In the genomic region with DNA sequence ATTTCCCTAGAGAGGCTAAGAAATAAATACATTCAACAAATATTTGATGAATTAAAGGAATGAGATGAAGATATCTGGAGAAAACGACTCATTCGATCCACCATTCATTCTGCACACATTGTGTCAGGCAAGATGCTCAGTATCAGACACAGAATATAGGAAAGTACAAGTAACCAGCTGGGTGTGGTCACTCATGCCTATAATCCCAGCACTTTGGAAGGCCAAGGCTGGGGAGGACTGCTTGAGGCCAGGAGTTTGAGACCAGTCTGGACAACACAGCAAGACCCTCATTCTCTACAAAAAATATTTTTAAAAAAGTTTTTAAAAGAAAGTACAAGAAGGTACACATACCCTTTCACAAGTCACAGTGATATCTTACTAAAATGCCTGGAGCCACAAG, we compare ENCODE assay signal across 20 cellular contexts. TPM values are rescaled to one million over a fixed set of nuclear protein-coding genes. Genes with fewer than 3 reads are reported as not detected.
A peak's percentile ranks its signal among the peaks of the same experiment; 100 is the strongest.
DNase-seq lines count a peak whose midpoint lies in the region; ATAC-seq, FAIRE-seq and TF ChIP-seq lines count a peak whose summit lies in the region.
"Had no signal": no experiment of that assay in that cellular context is flagged by ENCODE, and none has a peak within 500 bp of the region (broad histone marks: within the 10 kb centered on the region; RNA-seq: fewer than 3 reads in every experiment).

No MANE protein-coding gene starts in this region.

- H3K4me1 ChIP-seq in neutrophil (ENCODE audit: control insufficient read depth in 1 of 2, insufficient read depth in 1 of 2, low read depth in 1 of 2, low read length in 1 of 2) (no peaks in the 10 kb centered on the region), neural progenitor cell (no peaks in the 10 kb centered on the region)
- H3K4me1 ChIP-seq: gastrocnemius medialis had no signal

- ATAC-seq in activated T-cell treated with anti-CD3 and anti-CD28 coated beads, Interleukin-2, amount 50 U/mL, for 72 hours (replicated peaks in 1 of 2) = no peak
- ATAC-seq in activated T-helper 17 cell treated with anti-CD3 and anti-CD28 coated beads, Interleukin-2, amount 50 U/mL, for 72 hours (replicated peaks) = no peak
- ATAC-seq: gastrocnemius medialis; stimulated activated memory B cell treated with anti-CD40 and anti-IgM and Interleukin-4, amounts not matched to agents 10 μg/mL and 1 μg/mL and 100 μg/mL, for 72 hours had no signal

- no peaks in the 10 kb centered on the region for H3K9me3 Mint-ChIP-seq in activated T-cell treated with anti-CD3 and anti-CD28 coated beads, Interleukin-2, amount 50 U/mL, for 72 hours
- no peaks in the 10 kb centered on the region for H3K9me3 Mint-ChIP-seq in activated T-helper 17 cell treated with anti-CD3 and anti-CD28 coated beads, Interleukin-2, amount 50 U/mL, for 72 hours
- no peaks in the 10 kb centered on the region for H3K9me3 Mint-ChIP-seq in neural progenitor cell
- H3K9me3 Mint-ChIP-seq: endodermal cell; nephron progenitor cell; stimulated activated memory B cell treated with anti-CD40 and anti-IgM and Interleukin-4, amounts not matched to agents 10 μg/mL and 1 μg/mL and 100 μg/mL, for 72 hours had no signal

- H3K79me2 ChIP-seq in neural progenitor cell (ENCODE audit: low read depth) = no peaks in the 10 kb centered on the region

- H3K9me3 ChIP-seq in neutrophil = no peaks in the 10 kb centered on the region
- H3K9me3 ChIP-seq in neural progenitor cell (ENCODE audit: low read depth) = no peaks in the 10 kb centered on the region
- H3K9me3 ChIP-seq: esophagus squamous epithelium, gastrocnemius medialis, thoracic aorta had no signal

- H3K27me3 ChIP-seq in neutrophil = no peaks in the 10 kb centered on the region
- no peaks in the 10 kb centered on the region for H3K27me3 ChIP-seq in neural progenitor cell
- H3K27me3 ChIP-seq: esophagus squamous epithelium, gastrocnemius medialis had no signal

- TF ChIP-seq POLR2A in GM12891 (IDR thresholded peaks at IDR 0.05; ENCODE audit: low read depth, low read length) = no peak

- no peak overlapping the region for H3K4me3 ChIP-seq in neutrophil (ENCODE audit: low read depth in 1 of 2, low read length in 1 of 2)
- no peak overlapping the region for H3K4me3 ChIP-seq in neural progenitor cell
- H3K4me3 ChIP-seq: coronary artery, esophagus squamous epithelium, gastrocnemius medialis, thoracic aorta had no signal

- no peak for DNase-seq in activated T-cell treated with anti-CD3 and anti-CD28 coated beads, Interleukin-2, amount 50 U/mL, for 72 hours
- DNase-seq in activated T-cell treated with anti-CD3 and anti-CD28 coated beads, Interleukin-2, amount 50 U/mL, for 48 hours = no peak
- peak; percentile 21 for DNase-seq in EL
- no peak for DNase-seq in neural progenitor cell (ENCODE audit: low spot score)
- no peak for DNase-seq in retina
- no peak for DNase-seq in GM12891 (ENCODE audit: insufficient read length, low spot score)
- DNase-seq: activated CD4-positive, alpha-beta T cell treated with anti-CD3 and anti-CD28 coated beads, Interleukin-2, amount 50 U/mL, for 48 hours; amniotic stem cell; endodermal cell; esophagus squamous epithelium; gastrocnemius medialis; HCEC 1CT; hippocampal formation; KBM-7; nephron progenitor cell had no signal

- no peak overlapping the region for H3K9ac ChIP-seq in neural progenitor cell

- no peak overlapping the region for H2AFZ ChIP-seq in neural progenitor cell (replicated peaks)

- H3F3A ChIP-seq in neural progenitor cell (ENCODE audit: low read depth) = peaks cover 86% of the 10 kb centered on the region

- H3K27ac Mint-ChIP-seq in activated T-cell treated with anti-CD3 and anti-CD28 coated beads, Interleukin-2, amount 50 U/mL, for 72 hours = peak overlapping the region; percentile 88
- H3K27ac Mint-ChIP-seq in activated T-helper 17 cell treated with anti-CD3 and anti-CD28 coated beads, Interleukin-2, amount 50 U/mL, for 72 hours = peak overlapping the region; percentile 41
- no peak overlapping the region for H3K27ac Mint-ChIP-seq in neural progenitor cell
- H3K27ac Mint-ChIP-seq: endodermal cell; nephron progenitor cell; stimulated activated memory B cell treated with anti-CD40 and anti-IgM and Interleukin-4, amounts not matched to agents 10 μg/mL and 1 μg/mL and 100 μg/mL, for 72 hours had no signal

- peaks cover 8 to 22% of the 10 kb centered on the region in 2 donors for H3K36me3 Mint-ChIP-seq in activated T-cell treated with anti-CD3 and anti-CD28 coated beads, Interleukin-2, amount 50 U/mL, for 72 hours (ENCODE audit: insufficient read depth in 2 of 2)
- H3K36me3 Mint-ChIP-seq in activated T-helper 17 cell treated with anti-CD3 and anti-CD28 coated beads, Interleukin-2, amount 50 U/mL, for 72 hours (ENCODE audit: low read depth) = peaks cover 80% of the 10 kb centered on the region
- peaks cover 16% of the 10 kb centered on the region for H3K36me3 Mint-ChIP-seq in neural progenitor cell

- no peaks in the 10 kb centered on the region for H4K20me1 ChIP-seq in neural progenitor cell (ENCODE audit: low read depth)

- H3K4me1 Mint-ChIP-seq in activated T-cell treated with anti-CD3 and anti-CD28 coated beads, Interleukin-2, amount 50 U/mL, for 72 hours (ENCODE audit: low read depth) = peaks cover 23% of the 10 kb centered on the region
- peaks cover 8% of the 10 kb centered on the region for H3K4me1 Mint-ChIP-seq in activated T-helper 17 cell treated with anti-CD3 and anti-CD28 coated beads, Interleukin-2, amount 50 U/mL, for 72 hours
- no peaks in the 10 kb centered on the region for H3K4me1 Mint-ChIP-seq in neural progenitor cell
- H3K4me1 Mint-ChIP-seq: endodermal cell; stimulated activated memory B cell treated with anti-CD40 and anti-IgM and Interleukin-4, amounts not matched to agents 10 μg/mL and 1 μg/mL and 100 μg/mL, for 72 hours had no signal

- no peak for FAIRE-seq in GM12891 (lab: Jason Lieb, UNC)

- no peaks in the 10 kb centered on the region for H3K27me3 Mint-ChIP-seq in activated T-cell treated with anti-CD3 and anti-CD28 coated beads, Interleukin-2, amount 50 U/mL, for 72 hours (ENCODE audit: low read depth)
- H3K27me3 Mint-ChIP-seq in activated T-helper 17 cell treated with anti-CD3 and anti-CD28 coated beads, Interleukin-2, amount 50 U/mL, for 72 hours = no peaks in the 10 kb centered on the region
- no peaks in the 10 kb centered on the region for H3K27me3 Mint-ChIP-seq in neural progenitor cell (ENCODE audit: insufficient read depth, low read depth)
- H3K27me3 Mint-ChIP-seq: stimulated activated memory B cell treated with anti-CD40 and anti-IgM and Interleukin-4, amounts not matched to agents 10 μg/mL and 1 μg/mL and 100 μg/mL, for 72 hours had no signal

- no peak overlapping the region for H3K4me2 ChIP-seq in neural progenitor cell

- no peak overlapping the region for H3K4me3 Mint-ChIP-seq in activated T-cell treated with anti-CD3 and anti-CD28 coated beads, Interleukin-2, amount 50 U/mL, for 72 hours
- no peak overlapping the region for H3K4me3 Mint-ChIP-seq in activated T-helper 17 cell treated with anti-CD3 and anti-CD28 coated beads, Interleukin-2, amount 50 U/mL, for 72 hours
- no peak overlapping the region for H3K4me3 Mint-ChIP-seq in neural progenitor cell
- H3K4me3 Mint-ChIP-seq: endodermal cell; nephron progenitor cell; stimulated activated memory B cell treated with anti-CD40 and anti-IgM and Interleukin-4, amounts not matched to agents 10 μg/mL and 1 μg/mL and 100 μg/mL, for 72 hours had no signal

- H3K36me3 ChIP-seq in neutrophil = peaks cover 86% of the 10 kb centered on the region
- H3K36me3 ChIP-seq in neural progenitor cell = peaks cover 11% of the 10 kb centered on the region

- TF ChIP-seq CTCF in neutrophil (IDR thresholded peaks at IDR 0.05) (no peak), neural progenitor cell (IDR thresholded peaks at IDR 0.05) (no peak)

- peak overlapping the region; percentile 2 for H3K27ac ChIP-seq in neutrophil
- no peak overlapping the region for H3K27ac ChIP-seq in neural progenitor cell
- H3K27ac ChIP-seq: coronary artery, esophagus squamous epithelium, gastrocnemius medialis, thoracic aorta had no signal

TF ChIP-seq in GM12891, 5 proteins besides CTCF, POLR2A, EP300 and RAD21:
- no peak for TF ChIP-seq POU2F2 (IDR thresholded peaks at IDR 0.05; ENCODE audit: low read depth, low read length)

RNA-seq across cellular contexts. Expression of gene CRLF3, which starts 42.3 kb away (rescaled TPM):
- total RNA-seq in activated T-cell treated with anti-CD3 and anti-CD28 coated beads, Interleukin-2, amount 50 U/mL, for 72 hours = 10 to 100 TPM; 51.7 to 60.7 TPM
- total RNA-seq in activated T-helper 17 cell treated with anti-CD3 and anti-CD28 coated beads, Interleukin-2, amount 50 U/mL, for 72 hours = 10 to 100 TPM; 42.9 to 55.4 TPM
- 27.0 and 43.8 TPM in 2 replicates for total RNA-seq in neural progenitor cell (ENCODE audit: low replicate concordance)
- 11.6 TPM for polyA plus RNA-seq in GM12891 (2012; ENCODE audit: low read depth, missing spikeins)

RNA-seq across cellular contexts. Expression of gene ATAD5, which starts 49.6 kb away (rescaled TPM):
- total RNA-seq in activated T-cell treated with anti-CD3 and anti-CD28 coated beads, Interleukin-2, amount 50 U/mL, for 72 hours = 10 to 100 TPM; 34.4 to 35.7 TPM
- total RNA-seq in activated T-helper 17 cell treated with anti-CD3 and anti-CD28 coated beads, Interleukin-2, amount 50 U/mL, for 72 hours = 10 to 100 TPM; 35.8 to 38.6 TPM
- total RNA-seq in neural progenitor cell (ENCODE audit: low replicate concordance) = 27.3 and 36.2 TPM in 2 replicates
- polyA plus RNA-seq in GM12891 (2012; ENCODE audit: low read depth, missing spikeins) = 3.5 TPM
